Comparison of ENCODE assay signal across 1 cellular context in genomic region chr10:14975672-14976273, GRCh38.
TF ChIP-seq lines count a peak whose summit lies in the region.

No MANE protein-coding gene starts in this region.

TF ChIP-seq in H1, 55 proteins besides CTCF, POLR2A, EP300 and RAD21:
- TF ChIP-seq JUND (IDR thresholded peaks at IDR 0.05; ENCODE audit: low read length) = no peak
- TF ChIP-seq SP4 (IDR thresholded peaks at IDR 0.05; ENCODE audit: low read length) = no peak
- no peak for TF ChIP-seq BCL11A (IDR thresholded peaks at IDR 0.05; ENCODE audit: low read depth in 2 of 2, low read length in 2 of 2)
- no peak for TF ChIP-seq ZNF274 (IDR thresholded peaks at IDR 0.05; ENCODE audit: borderline replicate concordance, extremely low read depth, low read length)
- TF ChIP-seq NANOG (IDR thresholded peaks at IDR 0.05; ENCODE audit: insufficient read depth, low read depth, low read length, poor library complexity, severe bottlenecking) = no peak
- no peak for TF ChIP-seq TAF1 (IDR thresholded peaks at IDR 0.05; ENCODE audit: low read depth, low read length)
- TF ChIP-seq RBBP5 (IDR thresholded peaks at IDR 0.05; ENCODE audit: borderline replicate concordance, low read depth, low read length) = no peak
- TF ChIP-seq USF2 (IDR thresholded peaks at IDR 0.05; ENCODE audit: low read length) = no peak
- no peak for TF ChIP-seq SP1 (IDR thresholded peaks at IDR 0.05; ENCODE audit: low read depth, low read length)
- no peak for TF ChIP-seq ATF3 (IDR thresholded peaks at IDR 0.05; ENCODE audit: insufficient read depth, low read depth, low read length)
- no peak for TF ChIP-seq KDM1A (IDR thresholded peaks at IDR 0.05; ENCODE audit: borderline replicate concordance, low read length)
- no peak for TF ChIP-seq RNF2 (IDR thresholded peaks at IDR 0.05; ENCODE audit: borderline replicate concordance, low read depth, low read length, missing control alignments, poor library complexity, severe bottlenecking)
- no peak for TF ChIP-seq FOSL1 (IDR thresholded peaks at IDR 0.05; ENCODE audit: insufficient read depth, low read depth, low read length)
